In genomic region chr6:157185171-157185570, GRCh38 we compare ENCODE assay signal across 17 cellular contexts.
"Had no signal": no experiment of that assay in that cellular context is flagged by ENCODE, and none has a peak within 500 bp of the region (broad histone marks: within the 10 kb centered on the region; RNA-seq: fewer than 3 reads in every experiment).

No MANE protein-coding gene starts in this region.

- H3K9me3 Mint-ChIP-seq: activated B cell treated with CpG ODN at 0.5 μM for 24 hours; activated naive CD4-positive, alpha-beta T cell treated with anti-CD3 and anti-CD28 coated beads, Interleukin-2, amount 50 U/mL, for 24 hours; neural progenitor cell; T-helper 2 cell treated with Interferon-gamma antibody and Interleukin-4, amounts not matched to agents 5 μg/mL and 100 μg/mL, for 36 hours had no signal

- H2AFZ ChIP-seq: neural progenitor cell had no signal

- H3K4me2 ChIP-seq: neural progenitor cell had no signal

- ATAC-seq: naive thymus-derived CD4-positive, alpha-beta T cell had no signal

- H3K4me1 ChIP-seq: neural progenitor cell had no signal

- DNase-seq: activated B cell treated with CpG ODN at 0.5 μM for 24 hours; activated CD4-positive, alpha-beta T cell treated with anti-CD3 and anti-CD28 coated beads for 48 hours; activated CD8-positive, alpha-beta memory T cell treated with anti-CD3 and anti-CD28 coated beads, Interleukin-2, amount 50 U/mL, for 4 hours; activated effector memory CD4-positive, alpha-beta T cell treated with anti-CD3 and anti-CD28 coated beads, Interleukin-2, amount 50 U/mL, for 16 hours; activated T-cell treated with anti-CD3 and anti-CD28 coated beads, Interleukin-2, amount 50 U/mL, for 48 hours; erythroblast; head of caudate nucleus; kidney; left lung; mucosa of descending colon; naive thymus-derived CD4-positive, alpha-beta T cell; sigmoid colon; spleen; stimulated activated naive CD4-positive, alpha-beta T cell had no signal

- H3K9ac ChIP-seq: neural progenitor cell had no signal

- H3K27me3 ChIP-seq: left lung, neural progenitor cell, sigmoid colon, spleen had no signal

- H3K4me3 ChIP-seq: left lung, mucosa of descending colon, neural progenitor cell, sigmoid colon, spleen had no signal

- H3K27me3 Mint-ChIP-seq: activated B cell treated with CpG ODN at 0.5 μM for 24 hours; activated naive CD4-positive, alpha-beta T cell treated with anti-CD3 and anti-CD28 coated beads, Interleukin-2, amount 50 U/mL, for 24 hours; naive thymus-derived CD4-positive, alpha-beta T cell had no signal

- H3K27ac ChIP-seq: left lung, neural progenitor cell, spleen had no signal

- H3K4me3 Mint-ChIP-seq: activated B cell treated with CpG ODN at 0.5 μM for 24 hours; activated naive CD4-positive, alpha-beta T cell treated with anti-CD3 and anti-CD28 coated beads, Interleukin-2, amount 50 U/mL, for 24 hours; naive thymus-derived CD4-positive, alpha-beta T cell; neural progenitor cell; T-helper 2 cell treated with Interferon-gamma antibody and Interleukin-4, amounts not matched to agents 5 μg/mL and 100 μg/mL, for 36 hours had no signal

- H3K27ac Mint-ChIP-seq: activated B cell treated with CpG ODN at 0.5 μM for 24 hours; activated naive CD4-positive, alpha-beta T cell treated with anti-CD3 and anti-CD28 coated beads, Interleukin-2, amount 50 U/mL, for 24 hours; neural progenitor cell had no signal

- H3K9me3 ChIP-seq: left lung, mucosa of descending colon, sigmoid colon, spleen had no signal
